Comparison of ENCODE assay signal across 8 cellular contexts in the genomic region with DNA sequence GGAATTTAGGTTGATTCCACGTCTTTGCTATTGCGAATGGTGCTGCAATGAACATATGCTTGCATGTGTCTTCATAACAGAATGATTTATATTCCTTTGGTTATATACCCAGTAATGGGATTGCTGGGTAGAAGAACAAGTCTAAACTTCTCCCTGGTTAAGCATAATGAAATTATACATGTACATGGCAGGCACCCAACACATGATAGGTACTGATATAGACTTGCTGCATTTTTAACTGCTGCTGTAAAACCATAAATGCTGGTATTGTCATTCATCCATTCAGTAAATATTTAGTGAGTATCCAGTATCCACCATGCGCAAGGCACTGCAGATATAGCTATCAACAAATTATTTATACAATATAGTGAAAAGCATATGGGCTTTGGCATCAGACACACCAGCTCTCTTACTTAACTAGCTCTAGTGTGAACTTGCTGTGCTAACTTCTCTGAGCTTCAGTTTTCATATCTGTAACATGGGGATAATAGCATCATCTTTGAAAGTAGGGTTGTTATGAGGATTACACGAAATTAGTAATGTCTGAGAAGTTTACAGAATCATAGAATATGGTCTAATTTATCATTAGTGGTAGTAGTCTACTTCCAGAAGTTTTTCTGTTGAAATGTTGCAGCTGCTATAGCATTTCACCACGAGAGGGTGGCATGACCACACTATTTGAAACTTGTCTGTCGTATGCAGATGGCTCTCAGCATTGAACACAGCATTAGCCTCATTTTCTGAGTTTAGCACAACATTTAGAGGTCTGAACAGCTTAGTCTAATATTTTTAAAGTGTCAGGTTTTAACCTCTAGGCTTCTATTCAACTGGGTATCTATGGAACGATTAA. TPM values are rescaled to one million over a fixed set of nuclear protein-coding genes. Genes with fewer than 3 reads are reported as not detected.
DNase-seq lines count a peak whose midpoint lies in the region; ATAC-seq, FAIRE-seq and TF ChIP-seq lines count a peak whose summit lies in the region.

No MANE protein-coding gene starts in this region.

- H3K4me2 ChIP-seq in OCI-LY3 (ENCODE audit: low read length), result no peak overlapping the region

- H3K9me3 ChIP-seq in OCI-LY3 (ENCODE audit: insufficient read depth, low read length), result no peaks in the 10 kb centered on the region

- TF ChIP-seq CTCF in C4-2B (conservative IDR thresholded peaks at IDR 0.05) (peak; percentile 88), OCI-LY3 (IDR thresholded peaks at IDR 0.05; ENCODE audit: low read depth, low read length) (peak; percentile 89), epithelial cell of proximal tubule (conservative IDR thresholded peaks at IDR 0.05; ENCODE audit: low read depth, low read length) (peak; percentile 63)

- peaks cover 10% of the 10 kb centered on the region for H3K27me3 ChIP-seq in OCI-LY3 (ENCODE audit: low read depth, low read length)

- no peak overlapping the region for H2AFZ ChIP-seq in OCI-LY3 (ENCODE audit: low read depth, low read length)

- ATAC-seq in GM18511 (IDR thresholded peaks at IDR 0.05; ENCODE audit: unreplicated experiment) (peak; percentile 86), HG02973 (IDR thresholded peaks at IDR 0.05; ENCODE audit: unreplicated experiment) (peak; percentile 73)

- no peak overlapping the region for H3K9ac ChIP-seq in OCI-LY3 (ENCODE audit: low read length)

- H3K4me3 ChIP-seq in OCI-LY3 (ENCODE audit: low read length) (no peak overlapping the region), epithelial cell of proximal tubule (ENCODE audit: low read depth, low read length) (no peak overlapping the region)

- H3K4me1 ChIP-seq in OCI-LY3 (ENCODE audit: low read length), result peaks cover 5% of the 10 kb centered on the region

- no peaks in the 10 kb centered on the region for H4K20me1 ChIP-seq in OCI-LY3 (ENCODE audit: insufficient read depth, low read length)

- H3K79me2 ChIP-seq in OCI-LY3 (ENCODE audit: low read length), result no peaks in the 10 kb centered on the region

- no peaks in the 10 kb centered on the region for H3K36me3 ChIP-seq in OCI-LY3 (replicated peaks; ENCODE audit: low read depth, low read length)

- H3K27ac ChIP-seq in C4-2B (no peak overlapping the region), OCI-LY3 (ENCODE audit: low read length) (no peak overlapping the region)

- no peak for FAIRE-seq in RCC 7860 (lab: Jason Lieb, UNC)

- DNase-seq in epithelial cell of proximal tubule (ENCODE audit: low read depth) (no peak), occipital lobe (lab: John Stamatoyannopoulos, UW) (peak; percentile 2), RCC 7860 (ENCODE audit: low spot score) (no peak), NCI-H2029 (lab: John Stamatoyannopoulos, UW) (no peak)

RNA-seq across cellular contexts. Expression of a gene that starts 32.0 kb away (rescaled TPM):
- total RNA-seq in epithelial cell of proximal tubule (21.7 and 25.2 TPM in 2 replicates), occipital lobe (72.8 TPM)
